ENCODE assay signal across 8 cellular contexts in genomic region chr6:163206196-163206595, GRCh38.
"Had no signal": no experiment of that assay in that cellular context is flagged by ENCODE, and none has a peak within 500 bp of the region (broad histone marks: within the 10 kb centered on the region; RNA-seq: fewer than 3 reads in every experiment).

No MANE protein-coding gene starts in this region.

- H3K4me3 ChIP-seq: GM12878 had no signal

- DNase-seq: GDM1, GF-D8 had no signal

- ATAC-seq: GM12878 had no signal

- FAIRE-seq: G401.6, GM12878, GM12891, GM12892, GM18507, GM19239 had no signal
